In genomic region chr3:141277451-141277850, GRCh38 we compare ENCODE assay signal across 26 cellular contexts.
"Had no signal": no experiment of that assay in that cellular context is flagged by ENCODE, and none has a peak within 500 bp of the region (broad histone marks: within the 10 kb centered on the region; RNA-seq: fewer than 3 reads in every experiment).

No MANE protein-coding gene starts in this region.

- H3K4me3 ChIP-seq: adrenal gland, MG63, Peyer's patch, SJSA1 had no signal

- H3K9me2 ChIP-seq: SK-N-SH had no signal

- DNase-seq: activated CD4-positive, alpha-beta T cell treated with anti-CD3 and anti-CD28 coated beads for 36 hours; activated CD4-positive, alpha-beta T cell treated with anti-CD3 and anti-CD28 coated beads, Interleukin-2, amount 10 ng/mL, durations not matched to agents 7 days and 5 days; activated CD4-positive, alpha-beta T cell treated with anti-CD3 and anti-CD28 coated beads, Interleukin-2, amount 50 U/mL, for 48 hours; activated CD8-positive, alpha-beta T cell treated with anti-CD3 and anti-CD28 coated beads, Interleukin-2, amount 10 ng/mL, durations not matched to agents 7 days and 5 days; activated gamma-delta T cell; activated naive CD4-positive, alpha-beta T cell treated with Interleukin-2 at 50 U/mL for 16 hours; activated T-cell treated with anti-CD3 and anti-CD28 coated beads, Interleukin-2, amount 50 U/mL, for 24 hours; central memory CD4-positive, alpha-beta T cell; Kasumi-1; KG1; MG63; MV-4-11; NCI-H1092; NCI-H1436 treated with DMSO at 0.1 percent for 48 hours; NCI-H1694 treated with DMSO at 0.1 percent for 48 hours; NCI-H2029; NCI-H345; NCI-H524 treated with DMSO at 0.1 percent for 48 hours; Peyer's patch; RPMI8226; SHP77 treated with DMSO at 0.1 percent for 48 hours; SK-N-SH had no signal

- H3K27me3 ChIP-seq: adrenal gland, MG63, Peyer's patch, SJSA1 had no signal

- H3K4me2 ChIP-seq: SK-N-SH had no signal

- H3K27ac ChIP-seq: adrenal gland, Peyer's patch, SJSA1 had no signal

- H3K9me3 ChIP-seq: adrenal gland, MG63, Peyer's patch, SJSA1, SK-N-SH had no signal

- ATAC-seq: activated CD4-positive, alpha-beta T cell treated with anti-CD3 and anti-CD28 coated beads for 36 hours; activated CD4-positive, CD25-positive, alpha-beta regulatory T cell treated with anti-CD3 and anti-CD28 coated beads, Interleukin-2, amount 50 U/mL, for 24 hours; activated CD8-positive, alpha-beta T cell treated with anti-CD3 and anti-CD28 coated beads, Interleukin-2, amount 10 ng/mL, durations not matched to agents 7 days and 5 days; activated naive CD4-positive, alpha-beta T cell treated with anti-CD3 and anti-CD28 coated beads, Interleukin-2, amount 50 U/mL, for 72 hours had no signal

- H3K36me3 ChIP-seq: adrenal gland, Peyer's patch, SJSA1 had no signal
